Comparison of ENCODE assay signal across 8 cellular contexts in the genomic region with DNA sequence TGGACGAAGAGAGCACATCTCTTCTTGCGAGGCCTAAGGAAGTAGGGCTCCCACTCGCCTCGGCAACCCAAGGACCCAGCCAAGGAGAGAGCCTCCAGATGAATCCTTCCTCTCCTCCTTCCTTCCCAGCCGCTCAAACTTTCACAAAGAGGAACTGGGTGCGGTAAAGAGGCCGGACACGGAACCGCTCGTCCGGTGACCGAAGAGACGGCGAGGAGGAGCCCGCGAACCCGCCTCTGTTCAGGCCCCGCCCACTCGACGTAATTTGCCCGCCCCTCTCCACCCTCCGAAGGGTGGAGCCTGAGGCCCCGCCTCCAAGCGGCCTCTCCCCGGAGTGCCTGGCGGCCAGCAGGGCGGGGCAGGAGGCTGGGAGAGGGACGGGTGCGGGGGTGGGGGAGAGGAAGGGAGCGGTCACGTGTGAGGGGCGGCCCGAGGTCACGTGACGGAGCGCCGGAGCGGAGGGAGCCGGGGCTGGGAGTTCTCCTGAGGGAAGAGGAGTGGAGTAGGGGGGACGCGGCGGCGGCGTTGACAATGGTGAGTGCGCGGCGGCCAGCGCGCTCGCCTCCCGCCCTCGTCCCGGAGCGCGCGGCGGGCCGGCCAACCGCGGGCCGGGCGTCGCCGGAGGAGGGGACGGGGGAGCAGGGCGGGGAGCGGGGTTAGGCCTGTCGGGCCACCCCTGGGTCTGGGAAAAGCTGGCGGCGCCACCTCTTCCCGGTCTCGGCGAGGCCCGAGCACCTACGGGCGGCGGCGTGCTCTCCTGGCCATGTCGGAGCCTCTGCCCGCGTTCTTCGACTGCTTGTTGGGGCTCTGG. TPM values are rescaled to one million over a fixed set of nuclear protein-coding genes. Genes with fewer than 3 reads are reported as not detected.
DNase-seq lines count a peak whose midpoint lies in the region; TF ChIP-seq lines count a peak whose summit lies in the region.

A gene (plus strand): TSS at position 432 of the 811 bp plus-strand sequence. CDS start 100 bp downstream, at position 532.

- no peak within 1 kb of the TSS for H2BK12ac ChIP-seq in neuronal stem cell (ENCODE audit: low read length)

- TF ChIP-seq CTCF in HFF-Myc (IDR thresholded peaks at IDR 0.05; ENCODE audit: low read depth, low read length, missing control alignments) = no peak
- no peak for TF ChIP-seq CTCF in subcutaneous adipose tissue (IDR thresholded peaks at IDR 0.05; ENCODE audit: low read depth)

- H3K36me3 ChIP-seq in neuronal stem cell (replicated peaks in 1 of 2; ENCODE audit: control insufficient read depth in 2 of 2, insufficient read depth in 2 of 2, low read length in 2 of 2) = peaks cover 0 to 3% of the 10 kb centered on the region in 2 donors

- H3K4me3 ChIP-seq in HFF-Myc (replicated peaks; ENCODE audit: low read depth, low read length) (peak within 1 kb of the TSS; percentile 81), neuronal stem cell (ENCODE audit: low read length in 2 of 2) (peak within 1 kb of the TSS; percentile 54 to 97)

- no peak within 1 kb of the TSS for H2BK15ac ChIP-seq in neuronal stem cell (ENCODE audit: low read length)

- peak within 1 kb of the TSS; percentile 91 for H3K18ac ChIP-seq in neuronal stem cell (ENCODE audit: low read length)

- peak within 1 kb of the TSS; percentile 90 for H3K9ac ChIP-seq in neuronal stem cell (ENCODE audit: low read depth, low read length, poor library complexity)

- no peak within 1 kb of the TSS for H4K8ac ChIP-seq in neuronal stem cell (ENCODE audit: low read depth, low read length)

- peak within 1 kb of the TSS; percentile 71 for H3K4me2 ChIP-seq in neuronal stem cell (ENCODE audit: insufficient read depth, low read length, poor library complexity, severe bottlenecking)

- H2BK120ac ChIP-seq in neuronal stem cell (ENCODE audit: low read depth, low read length) = no peak within 1 kb of the TSS

- H2BK5ac ChIP-seq in neuronal stem cell (ENCODE audit: low read length) = peak within 1 kb of the TSS; percentile 77

- H4K91ac ChIP-seq in neuronal stem cell (ENCODE audit: low read depth, low read length, poor library complexity) = no peak within 1 kb of the TSS

- peak within 1 kb of the TSS; percentile 66 for H3K14ac ChIP-seq in neuronal stem cell (ENCODE audit: low read length)

- peak within 1 kb of the TSS; percentile 1 for H3K23ac ChIP-seq in neuronal stem cell (ENCODE audit: low read depth, low read length, poor library complexity)

- no peaks in the 10 kb centered on the region for H3K9me3 ChIP-seq in neuronal stem cell (replicated peaks in 1 of 2; ENCODE audit: control insufficient read depth in 2 of 2, insufficient read depth in 1 of 2, low read depth in 1 of 2, low read length in 2 of 2)

- no peak within 1 kb of the TSS for H2AK5ac ChIP-seq in neuronal stem cell (ENCODE audit: low read depth, low read length)

- DNase-seq in GM04504 (ENCODE audit: low read depth) (peak; percentile 97), HFF-Myc (ENCODE audit: extremely low read depth, low read depth) (peak; percentile 80), MV-4-11 (lab: John Stamatoyannopoulos, UW) (peak; percentile 98), SK-MEL-5 (ENCODE audit: low read depth, low spot score) (peak; percentile 95), foreskin melanocyte (peak; percentile 95), neuronal stem cell (ENCODE audit: low spot score) (peak; percentile 99)
- DNase-seq in activated naive CD4-positive, alpha-beta T cell treated with Interleukin-2 at 50 U/mL for 16 hours = peak; percentile 98

- H3K4me1 ChIP-seq in neuronal stem cell (ENCODE audit: control insufficient read depth in 2 of 2, insufficient read depth in 1 of 2, low read depth in 1 of 2, low read length in 2 of 2) = peaks cover 0 to 2% of the 10 kb centered on the region in 2 donors

- peak within 1 kb of the TSS; percentile 93 for H3K27ac ChIP-seq in neuronal stem cell (replicated peaks; ENCODE audit: low read length)

- no CpG with 5 or more reads among the region's 82 CpGs for WGBS in neuronal stem cell (ENCODE audit: extremely low coverage in 2 of 2, insufficient read length in 2 of 2, insufficient replicate concordance in 1 of 2), 2 donors

- no peaks in the 10 kb centered on the region for H3K27me3 ChIP-seq in neuronal stem cell (ENCODE audit: control insufficient read depth in 3 of 3, insufficient read depth in 3 of 3, low read depth in 1 of 3, low read length in 3 of 3)

- in situ Hi-C loops in SK-MEL-5 (cut with HindIII; ENCODE audit: low pct_unique_long_range_greater_than_20kb, low sequenced_read_pairs) = no loop called here

- H2AFZ ChIP-seq in neuronal stem cell (ENCODE audit: low read length) = peak within 1 kb of the TSS; percentile 84

- H3K4ac ChIP-seq in neuronal stem cell (ENCODE audit: low read length) = no peak within 1 kb of the TSS

- no peaks in the 10 kb centered on the region for H3K79me1 ChIP-seq in neuronal stem cell (ENCODE audit: low read depth, low read length)

RNA-seq across cellular contexts. Expression of the gene that starts here (rescaled TPM):
- 38.7 and 39.7 TPM in 2 replicates for total RNA-seq in SK-MEL-5 (2014; rRNA removed; shearing (Covaris generic))
- 35.5 and 44.7 TPM in 2 replicates for polyA plus RNA-seq in SK-MEL-5 (2015; cell fraction: cytosol; rRNA removed)
- polyA plus RNA-seq in SK-MEL-5 (2015; cell fraction: nucleus; rRNA removed) = 13.6 and 22.6 TPM in 2 replicates
- 44.4 TPM for polyA plus RNA-seq in neuronal stem cell (2013, experiment 1 of 2)
- 45.6 TPM for polyA plus RNA-seq in neuronal stem cell (2013, experiment 2 of 2)
- total RNA-seq in subcutaneous adipose tissue = 10 to 100 TPM; 43.9 to 77.6 (median 54.8) TPM

Comparison
In these comparisons a context has a peak if more than half of its experiments do, and no peak if none do; other contexts are left out.
1. Peak in every context shown above with its lines: DNase-seq, H3K4me3 ChIP-seq and H3K27ac ChIP-seq.